12 cellular contexts compared by ENCODE assay signal in genomic region chr21:33069645-33069993, GRCh38. TPM values are rescaled to one million over a fixed set of nuclear protein-coding genes. Genes with fewer than 3 reads are reported as not detected.
A peak's percentile ranks its signal among the peaks of the same experiment; 100 is the strongest.
DNase-seq lines count a peak whose midpoint lies in the region; ATAC-seq, FAIRE-seq and TF ChIP-seq lines count a peak whose summit lies in the region.
"Had no signal": no experiment of that assay in that cellular context is flagged by ENCODE, and none has a peak within 500 bp of the region (broad histone marks: within the 10 kb centered on the region; RNA-seq: fewer than 3 reads in every experiment).

No MANE protein-coding gene starts in this region.

- H3K27ac ChIP-seq in endothelial cell of umbilical vein (ENCODE audit: insufficient read depth, low read depth, low read length): no peak overlapping the region
- H3K27ac ChIP-seq in skeletal muscle tissue (ENCODE audit: low read depth, low read length): no peak overlapping the region
- H3K27ac ChIP-seq: 22Rv1 had no signal

- H4K20me1 ChIP-seq in endothelial cell of umbilical vein (replicated peaks; ENCODE audit: control insufficient read depth, extremely low read depth, insufficient read depth, low read length): no peaks in the 10 kb centered on the region

- H3K4me1 ChIP-seq in endothelial cell of umbilical vein (ENCODE audit: control insufficient read depth, extremely low read depth, insufficient read depth, low read length) (peaks cover 9% of the 10 kb centered on the region), skeletal muscle tissue (ENCODE audit: control insufficient read depth in 3 of 3, insufficient read depth in 3 of 3, low read length in 3 of 3) (peaks cover 11 to 17% (median 15%) of the 10 kb centered on the region in 3 donors)

- intact Hi-C loops in endothelial cell of umbilical vein (cut with micrococcal nuclease): no loop called here

- H3K79me2 ChIP-seq in endothelial cell of umbilical vein (ENCODE audit: control insufficient read depth, insufficient read depth, low read length): no peaks in the 10 kb centered on the region

- no peak for TF ChIP-seq CTCF in endothelial cell of umbilical vein (IDR thresholded peaks at IDR 0.05; ENCODE audit: extremely low read depth in 1 of 2, insufficient read depth in 1 of 2, low read depth in 1 of 2, low read length in 2 of 2)

- H3K9ac ChIP-seq in endothelial cell of umbilical vein (replicated peaks; ENCODE audit: extremely low read depth, insufficient read depth, low read length) (no peak overlapping the region), skeletal muscle tissue (ENCODE audit: low read depth in 1 of 3, low read length in 3 of 3) (no peak overlapping the region)

- no TSS peak for BruUV-seq in endothelial cell of umbilical vein (replicated peaks; lab: Mats Ljungman, UMichigan)

- DNase-seq in T-helper 2 cell treated with Interferon-gamma antibody and Interleukin-4, amounts not matched to agents 5 μg/mL and 100 μg/mL, for 36 hours (ENCODE audit: low spot score): no peak
- DNase-seq in T-helper 2 cell: no peak
- no peak for DNase-seq in T-helper 17 cell
- DNase-seq in endothelial cell of umbilical vein (ENCODE audit: low read depth, low spot score): no peak
- no peak for DNase-seq in RKO (ENCODE audit: low spot score)
- DNase-seq in stimulated activated naive CD4-positive, alpha-beta T cell (lab: John Stamatoyannopoulos, UW): no peak
- no peak for DNase-seq in AG08396 (ENCODE audit: low spot score)

- no peak overlapping the region for H3K27ac Mint-ChIP-seq in T-helper 2 cell treated with Interferon-gamma antibody and Interleukin-4, amounts not matched to agents 5 μg/mL and 100 μg/mL, for 36 hours
- no peak overlapping the region for H3K27ac Mint-ChIP-seq in T-helper 17 cell
- H3K27ac Mint-ChIP-seq: T-helper 1 cell treated with Interleukin-12 subunit alpha and Interleukin-12 subunit beta and Interleukin-4 antibody, amounts not matched to agents 30 μg/mL and 1 μg/mL, for 36 hours had no signal

- no peaks in the 10 kb centered on the region for H3K36me3 ChIP-seq in endothelial cell of umbilical vein (ENCODE audit: control insufficient read depth in 2 of 2, extremely low read depth in 1 of 2, insufficient read depth in 2 of 2, low read length in 2 of 2)
- no peaks in the 10 kb centered on the region for H3K36me3 ChIP-seq in skeletal muscle tissue (ENCODE audit: control insufficient read depth in 3 of 3, insufficient read depth in 3 of 3, low read length in 3 of 3)

- H3K4me2 ChIP-seq in endothelial cell of umbilical vein (ENCODE audit: insufficient read depth, low read length): peak overlapping the region; percentile 32

- H3K36me3 Mint-ChIP-seq in T-helper 2 cell treated with Interferon-gamma antibody and Interleukin-4, amounts not matched to agents 5 μg/mL and 100 μg/mL, for 36 hours (ENCODE audit: low read depth): no peaks in the 10 kb centered on the region
- H3K36me3 Mint-ChIP-seq in T-helper 17 cell (ENCODE audit: low read depth): peaks cover 6% of the 10 kb centered on the region

- H3K9me3 Mint-ChIP-seq in T-helper 2 cell treated with Interferon-gamma antibody and Interleukin-4, amounts not matched to agents 5 μg/mL and 100 μg/mL, for 36 hours: peaks cover 4% of the 10 kb centered on the region
- H3K9me3 Mint-ChIP-seq: T-helper 1 cell treated with Interleukin-12 subunit alpha and Interleukin-12 subunit beta and Interleukin-4 antibody, amounts not matched to agents 30 μg/mL and 1 μg/mL, for 36 hours had no signal

- POLR2A ChIA-PET in endothelial cell of umbilical vein (lab: Charles Lee): no interaction called here

- no peak overlapping the region for H2AFZ ChIP-seq in endothelial cell of umbilical vein (ENCODE audit: low read depth, low read length)

- ATAC-seq in T-helper 17 cell: no peak

- H3K27me3 ChIP-seq in endothelial cell of umbilical vein (ENCODE audit: control insufficient read depth in 2 of 2, insufficient read depth in 2 of 2, low read length in 2 of 2) (peaks cover 74 to 94% of the 10 kb centered on the region in 2 experiments), skeletal muscle tissue (ENCODE audit: control insufficient read depth in 3 of 3, insufficient read depth in 3 of 3, low read length in 3 of 3) (peaks cover 67 to 81% (median 72%) of the 10 kb centered on the region in 3 donors)

- peaks cover 6% of the 10 kb centered on the region for H3K4me1 Mint-ChIP-seq in T-helper 2 cell treated with Interferon-gamma antibody and Interleukin-4, amounts not matched to agents 5 μg/mL and 100 μg/mL, for 36 hours (ENCODE audit: low read depth)
- H3K4me1 Mint-ChIP-seq in T-helper 17 cell: peaks cover 10% of the 10 kb centered on the region

- no peaks in the 10 kb centered on the region for H3K9me1 ChIP-seq in endothelial cell of umbilical vein (replicated peaks; ENCODE audit: control insufficient read depth, extremely low read depth, insufficient read depth, low read length)

- no peak overlapping the region for H3K4me3 ChIP-seq in endothelial cell of umbilical vein (replicated peaks in 1 of 3; ENCODE audit: insufficient read depth in 1 of 3, low read depth in 1 of 3, low read length in 3 of 3)
- H3K4me3 ChIP-seq in skeletal muscle tissue (ENCODE audit: low read length in 3 of 3): peak overlapping the region; percentile 48 to 59 (median 58)

- no peak for FAIRE-seq in endothelial cell of umbilical vein (lab: Jason Lieb, UNC)

- H3K4me3 Mint-ChIP-seq in T-helper 2 cell treated with Interferon-gamma antibody and Interleukin-4, amounts not matched to agents 5 μg/mL and 100 μg/mL, for 36 hours: peak overlapping the region; percentile 2
- H3K4me3 Mint-ChIP-seq in T-helper 17 cell: peak overlapping the region; percentile 43
- H3K4me3 Mint-ChIP-seq: T-helper 1 cell treated with Interleukin-12 subunit alpha and Interleukin-12 subunit beta and Interleukin-4 antibody, amounts not matched to agents 30 μg/mL and 1 μg/mL, for 36 hours had no signal

- dilution Hi-C loops in endothelial cell of umbilical vein (cut with MboI; ENCODE audit: extremely low pct_ligation_motif_present, low sequenced_read_pairs): no loop called here

- CTCF ChIA-PET in endothelial cell of umbilical vein (lab: Charles Lee): no interaction called here

- no peak for TF ChIP-seq POLR2A in endothelial cell of umbilical vein (IDR thresholded peaks at IDR 0.05; ENCODE audit: low read depth, low read length)

- no peaks in the 10 kb centered on the region for H3K9me3 ChIP-seq in T-helper 17 cell (ENCODE audit: control insufficient read depth, low read length, poor library complexity, severe bottlenecking)
- no peaks in the 10 kb centered on the region for H3K9me3 ChIP-seq in endothelial cell of umbilical vein (replicated peaks; ENCODE audit: control insufficient read depth, insufficient read depth, low read length)
- H3K9me3 ChIP-seq in skeletal muscle tissue (ENCODE audit: control insufficient read depth in 3 of 3, low read length in 3 of 3): no peaks in the 10 kb centered on the region

- peaks cover 79% of the 10 kb centered on the region for H3K27me3 Mint-ChIP-seq in T-helper 2 cell treated with Interferon-gamma antibody and Interleukin-4, amounts not matched to agents 5 μg/mL and 100 μg/mL, for 36 hours (ENCODE audit: low read depth)
- peaks cover 68% of the 10 kb centered on the region for H3K27me3 Mint-ChIP-seq in T-helper 17 cell

TF ChIP-seq in endothelial cell of umbilical vein, 7 proteins besides CTCF, POLR2A, EP300 and RAD21:
- TF ChIP-seq JUN (IDR thresholded peaks at IDR 0.05; ENCODE audit: borderline replicate concordance, insufficient read depth, insufficient read length, low read depth) (no peak), FOS (IDR thresholded peaks at IDR 0.05; ENCODE audit: borderline replicate concordance, insufficient read depth, low read length) (no peak), MYC (IDR thresholded peaks at IDR 0.05; ENCODE audit: low read depth, low read length) (no peak), EZH2 (IDR thresholded peaks at IDR 0.05; ENCODE audit: borderline replicate concordance, low read depth, low read length, severe bottlenecking) (no peak), POLR2AphosphoS5 (IDR thresholded peaks at IDR 0.05; ENCODE audit: insufficient read depth, low read depth, low read length) (no peak), GATA2 (IDR thresholded peaks at IDR 0.05; ENCODE audit: insufficient read depth, insufficient read length, low read depth, low read length) (no peak), MAX (IDR thresholded peaks at IDR 0.05; ENCODE audit: insufficient read depth, insufficient read length) (no peak)

RNA-seq across cellular contexts. Expression of gene OLIG1, which starts 0.3 kb away (rescaled TPM):
- total RNA-seq in T-helper 17 cell (under 1 TPM in 1 of 2 donors, not detected in 1; 0.50 TPM), endothelial cell of umbilical vein (not detected in 2 replicates), skeletal muscle tissue (not detected)
- polyA plus RNA-seq in endothelial cell of umbilical vein: not detected in 2 replicates
- not detected in 2 replicates for polyA plus RNA-seq in endothelial cell of umbilical vein (2011; cell fraction: cytosol; rRNA removed)
- not detected in 2 replicates for polyA plus RNA-seq in endothelial cell of umbilical vein (2011; cell fraction: nucleus; rRNA removed)
- not detected in 2 replicates for polyA plus RNA-seq in endothelial cell of umbilical vein (2012)
- not detected in 2 replicates for polyA minus RNA-seq in endothelial cell of umbilical vein
- not detected for polyA minus RNA-seq in endothelial cell of umbilical vein (2011; cell fraction: cytosol; rRNA and poly(A)+ RNA removed)
- polyA minus RNA-seq in endothelial cell of umbilical vein (2011; cell fraction: nucleus; rRNA and poly(A)+ RNA removed): not detected in 2 replicates
- total RNA-seq: fibroblast of lung, subcutaneous adipose tissue had no signal
- polyA plus RNA-seq: fibroblast of lung had no signal

RNA-seq across cellular contexts. Expression of gene OLIG2, which starts 43.9 kb away (rescaled TPM):
- total RNA-seq in T-helper 17 cell: not detected
- total RNA-seq in endothelial cell of umbilical vein: not detected in 2 replicates
- polyA plus RNA-seq in endothelial cell of umbilical vein: not detected in 2 replicates
- not detected in 2 replicates for polyA plus RNA-seq in endothelial cell of umbilical vein (2011; cell fraction: cytosol; rRNA removed)
- not detected in 2 replicates for polyA plus RNA-seq in endothelial cell of umbilical vein (2011; cell fraction: nucleus; rRNA removed)
- not detected in 2 replicates for polyA plus RNA-seq in endothelial cell of umbilical vein (2012)
- polyA minus RNA-seq in endothelial cell of umbilical vein: not detected in 2 replicates
- polyA minus RNA-seq in endothelial cell of umbilical vein (2011; cell fraction: cytosol; rRNA and poly(A)+ RNA removed): not detected
- not detected in 2 replicates for polyA minus RNA-seq in endothelial cell of umbilical vein (2011; cell fraction: nucleus; rRNA and poly(A)+ RNA removed)
- not detected for total RNA-seq in skeletal muscle tissue
- total RNA-seq: fibroblast of lung, subcutaneous adipose tissue had no signal
- polyA plus RNA-seq: fibroblast of lung had no signal

Comparison
In these comparisons a context has a peak if more than half of its experiments do, and no peak if none do; other contexts are left out.
1. H3K4me3 ChIP-seq: peak in skeletal muscle tissue (3 of 3); none in endothelial cell of umbilical vein (0 of 3).